ENCODE assay signal across 4 cellular contexts in the genomic region with DNA sequence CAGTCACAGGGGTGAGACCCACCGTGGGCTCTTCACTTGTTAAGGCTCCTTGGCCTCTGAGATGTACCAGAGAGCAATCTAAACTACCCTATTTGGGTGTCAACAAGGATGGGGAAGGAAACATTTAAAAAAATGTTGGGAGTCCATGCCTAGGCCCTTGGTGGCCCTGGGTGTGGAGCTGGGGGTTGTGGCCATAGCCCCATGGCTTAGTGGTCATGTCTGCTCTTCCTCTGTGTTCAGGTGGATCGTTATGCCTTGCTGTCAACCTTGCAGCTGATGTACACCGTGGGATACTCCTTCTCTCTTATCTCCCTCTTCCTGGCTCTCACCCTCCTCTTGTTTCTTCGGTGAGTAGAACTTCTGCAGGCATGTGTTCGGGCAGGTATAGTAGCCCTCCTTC. TPM values are rescaled to one million over a fixed set of nuclear protein-coding genes. Genes with fewer than 3 reads are reported as not detected.
"Had no signal": no experiment of that assay in that cellular context is flagged by ENCODE, and none has a peak within 500 bp of the region (broad histone marks: within the 10 kb centered on the region; RNA-seq: fewer than 3 reads in every experiment).

No MANE protein-coding gene starts in this region.

- DNase-seq: GDM1, GF-D8 had no signal

- H3K4me3 ChIP-seq: GM12878 had no signal

RNA-seq across cellular contexts. Expression of gene GLP2R, which starts 28.5 kb away (rescaled TPM):
- total RNA-seq: G401, GM12878 had no signal

RNA-seq across cellular contexts. Expression of gene GSG1L2, which starts 32.4 kb away (rescaled TPM):
- total RNA-seq: G401, GM12878 had no signal

RNA-seq across cellular contexts. Expression of gene RCVRN, which starts 50.8 kb away (rescaled TPM):
- total RNA-seq: G401 had no signal
